In the genomic region with DNA sequence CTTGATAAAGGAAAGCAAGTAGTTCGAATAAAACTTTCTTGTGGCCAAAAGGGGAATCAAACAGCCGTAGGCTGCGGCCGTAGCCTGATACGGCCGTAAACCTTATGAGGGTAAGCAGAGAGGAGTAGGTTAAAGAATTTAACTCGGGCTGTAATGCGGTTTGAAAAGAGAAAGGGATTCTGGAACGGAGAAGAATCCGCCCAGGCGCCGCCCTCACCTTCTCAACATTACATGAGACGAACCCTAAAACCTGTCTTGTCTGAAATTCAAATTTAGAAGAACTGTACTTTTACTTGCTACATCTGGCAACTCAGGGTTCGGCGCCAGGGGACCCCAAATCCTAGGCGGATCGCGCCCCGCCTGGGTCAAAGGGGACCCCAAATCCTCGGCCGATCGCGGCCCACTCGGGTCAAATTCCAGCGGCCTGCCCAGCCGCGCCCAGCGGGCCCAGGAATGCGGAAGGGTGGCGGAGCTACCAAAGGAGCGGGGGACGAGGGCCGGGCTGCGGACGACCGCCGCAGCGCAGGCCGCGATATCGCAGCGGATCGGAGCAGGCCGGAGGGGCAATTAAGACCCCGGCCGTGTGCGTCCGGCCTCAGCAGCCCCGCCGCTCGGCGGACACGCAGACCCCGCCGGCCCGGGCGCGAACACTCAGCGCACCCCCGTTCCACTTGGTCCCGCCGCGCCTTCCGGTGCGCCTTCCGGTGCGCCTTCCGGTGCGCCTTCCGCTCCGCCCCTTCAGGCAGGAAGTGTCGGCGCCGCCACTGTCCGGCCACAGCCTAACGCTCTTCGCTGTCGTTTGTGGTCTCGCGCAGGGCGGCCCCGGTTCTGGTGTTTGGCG, we compare ENCODE assay signal across 1 cellular context.
A peak's percentile ranks its signal among the peaks of the same experiment; 100 is the strongest.
TF ChIP-seq lines count a peak whose summit lies in the region.

A gene (plus strand): TSS at position 741 of the 841 bp plus-strand sequence. CDS start 10,766 bp downstream, outside the sequence.

TF ChIP-seq in HepG2, 621 proteins besides CTCF, POLR2A, EP300 and RAD21 (continued from another document and continues in another):
- TF ChIP-seq ZNF225 (CRISPR knock-in tag; IDR thresholded peaks at IDR 0.05) (peak; percentile 72; the same call in 1 of the 2 replicates), KLF11 (CRISPR knock-in tag; IDR thresholded peaks at IDR 0.05) (no peak), NFE2L2 (IDR thresholded peaks at IDR 0.05; ENCODE audit: low read length) (no peak), ETV6 (CRISPR knock-in tag; conservative IDR thresholded peaks at IDR 0.05) (peak; percentile 93), ZNF891 (CRISPR knock-in tag; IDR thresholded peaks at IDR 0.05) (peak; percentile 77; the same call in 1 of the 2 replicates), ZNF333 (CRISPR knock-in tag; IDR thresholded peaks at IDR 0.05; ENCODE audit: borderline replicate concordance) (no peak), MZF1 (CRISPR knock-in tag; IDR thresholded peaks at IDR 0.05; ENCODE audit: borderline replicate concordance) (no peak), ZNF484 (CRISPR knock-in tag; IDR thresholded peaks at IDR 0.05; ENCODE audit: borderline replicate concordance, low read depth) (no peak), GATAD2A (CRISPR knock-in tag; IDR thresholded peaks at IDR 0.05) (peak; percentile 55), SMAD9 (CRISPR knock-in tag; IDR thresholded peaks at IDR 0.05) (no peak), NRL (CRISPR knock-in tag; IDR thresholded peaks at IDR 0.05; ENCODE audit: borderline replicate concordance) (peak; percentile 73), SETDB1 (CRISPR knock-in tag; IDR thresholded peaks at IDR 0.05; ENCODE audit: borderline replicate concordance) (no peak), AGO1 (IDR thresholded peaks at IDR 0.05; ENCODE audit: low read depth, low read length, poor library complexity, severe bottlenecking) (no peak), FOXM1 (CRISPR knock-in tag; IDR thresholded peaks at IDR 0.05) (no peak), MXI1 (IDR thresholded peaks at IDR 0.05; ENCODE audit: borderline replicate concordance, low read depth, low read length) (0 out of 3 replicates have a peak, but pooled peaks have one; percentile 9), STAG1 (CRISPR knock-in tag; IDR thresholded peaks at IDR 0.05) (no peak; the same call in 1 of the 2 replicates), ZNF562 (CRISPR knock-in tag; IDR thresholded peaks at IDR 0.05; ENCODE audit: borderline replicate concordance) (no peak), ZFP82 (CRISPR knock-in tag; IDR thresholded peaks at IDR 0.05; ENCODE audit: borderline replicate concordance) (peak; percentile 97), KMT2A (CRISPR knock-in tag; IDR thresholded peaks at IDR 0.05) (peak; percentile 89), JUND (CRISPR knock-in tag; IDR thresholded peaks at IDR 0.05) (no peak), ADNP (CRISPR knock-in tag; IDR thresholded peaks at IDR 0.05) (no peak), MED8 (CRISPR knock-in tag; IDR thresholded peaks at IDR 0.05; ENCODE audit: insufficient replicate concordance) (no peak), ZNF34 (CRISPR knock-in tag; IDR thresholded peaks at IDR 0.05; ENCODE audit: borderline replicate concordance) (no peak), NR2F2 (IDR thresholded peaks at IDR 0.05; ENCODE audit: borderline replicate concordance, low read depth) (peak; percentile 52; the same call in 1 of the 2 replicates), TBX2 (CRISPR knock-in tag; IDR thresholded peaks at IDR 0.05; ENCODE audit: borderline replicate concordance) (peak; percentile 93), TEAD3 (CRISPR knock-in tag; optimal IDR thresholded peaks at IDR 0.05; ENCODE audit: borderline replicate concordance) (peak; percentile 100), ELF4 (CRISPR knock-in tag; IDR thresholded peaks at IDR 0.05; ENCODE audit: borderline replicate concordance) (peak; percentile 100), NFE2 (CRISPR knock-in tag; IDR thresholded peaks at IDR 0.05) (no peak), PPARG (CRISPR knock-in tag; conservative IDR thresholded peaks at IDR 0.05) (peak; percentile 72; the same call in 1 of the 2 replicates), ZNF766 (CRISPR knock-in tag; IDR thresholded peaks at IDR 0.05; ENCODE audit: borderline replicate concordance) (0 out of 2 replicates have a peak, but pooled peaks have one; percentile 49), ZNF547 (CRISPR knock-in tag; IDR thresholded peaks at IDR 0.05) (no peak), NCOR1 (IDR thresholded peaks at IDR 0.05; ENCODE audit: borderline replicate concordance, low read length) (peak; percentile 55), SUZ12 (IDR thresholded peaks at IDR 0.05; ENCODE audit: low read depth, low read length) (no peak), ZNF224 (CRISPR knock-in tag; IDR thresholded peaks at IDR 0.05) (peak; percentile 64; the same call in 1 of the 2 replicates), MAFK (conservative IDR thresholded peaks at IDR 0.05 in 1 of 2, IDR thresholded peaks at IDR 0.05 in 1 of 2; ENCODE audit: low read length in 2 of 2) (no peak), STAT5B (CRISPR knock-in tag; IDR thresholded peaks at IDR 0.05) (no peak)
- TF ChIP-seq, protein P1, sequence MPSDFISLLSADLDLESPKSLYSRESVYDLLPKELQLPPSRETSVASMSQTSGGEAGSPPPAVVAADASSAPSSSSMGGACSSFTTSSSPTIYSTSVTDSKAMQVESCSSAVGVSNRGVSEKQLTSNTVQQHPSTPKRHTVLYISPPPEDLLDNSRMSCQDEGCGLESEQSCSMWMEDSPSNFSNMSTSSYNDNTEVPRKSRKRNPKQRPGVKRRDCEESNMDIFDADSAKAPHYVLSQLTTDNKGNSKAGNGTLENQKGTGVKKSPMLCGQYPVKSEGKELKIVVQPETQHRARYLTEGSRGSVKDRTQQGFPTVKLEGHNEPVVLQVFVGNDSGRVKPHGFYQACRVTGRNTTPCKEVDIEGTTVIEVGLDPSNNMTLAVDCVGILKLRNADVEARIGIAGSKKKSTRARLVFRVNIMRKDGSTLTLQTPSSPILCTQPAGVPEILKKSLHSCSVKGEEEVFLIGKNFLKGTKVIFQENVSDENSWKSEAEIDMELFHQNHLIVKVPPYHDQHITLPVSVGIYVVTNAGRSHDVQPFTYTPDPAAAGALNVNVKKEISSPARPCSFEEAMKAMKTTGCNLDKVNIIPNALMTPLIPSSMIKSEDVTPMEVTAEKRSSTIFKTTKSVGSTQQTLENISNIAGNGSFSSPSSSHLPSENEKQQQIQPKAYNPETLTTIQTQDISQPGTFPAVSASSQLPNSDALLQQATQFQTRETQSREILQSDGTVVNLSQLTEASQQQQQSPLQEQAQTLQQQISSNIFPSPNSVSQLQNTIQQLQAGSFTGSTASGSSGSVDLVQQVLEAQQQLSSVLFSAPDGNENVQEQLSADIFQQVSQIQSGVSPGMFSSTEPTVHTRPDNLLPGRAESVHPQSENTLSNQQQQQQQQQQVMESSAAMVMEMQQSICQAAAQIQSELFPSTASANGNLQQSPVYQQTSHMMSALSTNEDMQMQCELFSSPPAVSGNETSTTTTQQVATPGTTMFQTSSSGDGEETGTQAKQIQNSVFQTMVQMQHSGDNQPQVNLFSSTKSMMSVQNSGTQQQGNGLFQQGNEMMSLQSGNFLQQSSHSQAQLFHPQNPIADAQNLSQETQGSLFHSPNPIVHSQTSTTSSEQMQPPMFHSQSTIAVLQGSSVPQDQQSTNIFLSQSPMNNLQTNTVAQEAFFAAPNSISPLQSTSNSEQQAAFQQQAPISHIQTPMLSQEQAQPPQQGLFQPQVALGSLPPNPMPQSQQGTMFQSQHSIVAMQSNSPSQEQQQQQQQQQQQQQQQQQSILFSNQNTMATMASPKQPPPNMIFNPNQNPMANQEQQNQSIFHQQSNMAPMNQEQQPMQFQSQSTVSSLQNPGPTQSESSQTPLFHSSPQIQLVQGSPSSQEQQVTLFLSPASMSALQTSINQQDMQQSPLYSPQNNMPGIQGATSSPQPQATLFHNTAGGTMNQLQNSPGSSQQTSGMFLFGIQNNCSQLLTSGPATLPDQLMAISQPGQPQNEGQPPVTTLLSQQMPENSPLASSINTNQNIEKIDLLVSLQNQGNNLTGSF (CRISPR knock-in tag; IDR thresholded peaks at IDR 0.05), result 0 out of 2 replicates have a peak, but pooled peaks have one; percentile 34
- TF ChIP-seq, protein P2, sequence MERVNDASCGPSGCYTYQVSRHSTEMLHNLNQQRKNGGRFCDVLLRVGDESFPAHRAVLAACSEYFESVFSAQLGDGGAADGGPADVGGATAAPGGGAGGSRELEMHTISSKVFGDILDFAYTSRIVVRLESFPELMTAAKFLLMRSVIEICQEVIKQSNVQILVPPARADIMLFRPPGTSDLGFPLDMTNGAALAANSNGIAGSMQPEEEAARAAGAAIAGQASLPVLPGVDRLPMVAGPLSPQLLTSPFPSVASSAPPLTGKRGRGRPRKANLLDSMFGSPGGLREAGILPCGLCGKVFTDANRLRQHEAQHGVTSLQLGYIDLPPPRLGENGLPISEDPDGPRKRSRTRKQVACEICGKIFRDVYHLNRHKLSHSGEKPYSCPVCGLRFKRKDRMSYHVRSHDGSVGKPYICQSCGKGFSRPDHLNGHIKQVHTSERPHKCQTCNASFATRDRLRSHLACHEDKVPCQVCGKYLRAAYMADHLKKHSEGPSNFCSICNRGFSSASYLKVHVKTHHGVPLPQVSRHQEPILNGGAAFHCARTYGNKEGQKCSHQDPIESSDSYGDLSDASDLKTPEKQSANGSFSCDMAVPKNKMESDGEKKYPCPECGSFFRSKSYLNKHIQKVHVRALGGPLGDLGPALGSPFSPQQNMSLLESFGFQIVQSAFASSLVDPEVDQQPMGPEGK (CRISPR knock-in tag; IDR thresholded peaks at IDR 0.05), result no peak
- TF ChIP-seq, protein P3, sequence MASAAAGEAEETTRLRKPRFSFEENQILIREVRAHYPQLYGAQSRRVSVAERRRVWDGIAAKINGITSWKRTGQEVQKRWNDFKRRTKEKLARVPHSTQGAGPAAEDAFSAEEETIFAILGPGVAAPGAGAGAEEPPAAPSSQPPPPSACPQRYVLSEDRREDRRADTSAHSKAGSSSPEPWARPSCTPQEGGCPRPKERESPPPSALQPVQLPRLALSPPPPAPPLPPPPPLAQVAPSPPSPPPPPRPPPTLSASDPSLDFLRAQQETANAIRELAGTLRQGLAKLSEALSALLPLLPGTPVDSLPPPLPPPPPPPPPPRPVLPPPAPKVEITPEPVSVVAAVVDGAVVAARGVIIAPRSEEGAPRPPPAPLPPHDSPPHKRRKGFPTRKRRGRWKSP (CRISPR knock-in tag; IDR thresholded peaks at IDR 0.05), result peak; percentile 79; the same call in 1 of the 2 replicates
- TF ChIP-seq, protein P4, sequence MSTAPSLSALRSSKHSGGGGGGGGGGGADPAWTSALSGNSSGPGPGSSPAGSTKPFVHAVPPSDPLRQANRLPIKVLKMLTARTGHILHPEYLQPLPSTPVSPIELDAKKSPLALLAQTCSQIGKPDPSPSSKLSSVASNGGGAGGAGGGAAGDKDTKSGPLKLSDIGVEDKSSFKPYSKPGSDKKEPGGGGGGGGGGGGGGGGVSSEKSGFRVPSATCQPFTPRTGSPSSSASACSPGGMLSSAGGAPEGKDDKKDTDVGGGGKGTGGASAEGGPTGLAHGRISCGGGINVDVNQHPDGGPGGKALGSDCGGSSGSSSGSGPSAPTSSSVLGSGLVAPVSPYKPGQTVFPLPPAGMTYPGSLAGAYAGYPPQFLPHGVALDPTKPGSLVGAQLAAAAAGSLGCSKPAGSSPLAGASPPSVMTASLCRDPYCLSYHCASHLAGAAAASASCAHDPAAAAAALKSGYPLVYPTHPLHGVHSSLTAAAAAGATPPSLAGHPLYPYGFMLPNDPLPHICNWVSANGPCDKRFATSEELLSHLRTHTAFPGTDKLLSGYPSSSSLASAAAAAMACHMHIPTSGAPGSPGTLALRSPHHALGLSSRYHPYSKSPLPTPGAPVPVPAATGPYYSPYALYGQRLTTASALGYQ (CRISPR knock-in tag; IDR thresholded peaks at IDR 0.05), result peak; percentile 63
- TF ChIP-seq, protein P5, sequence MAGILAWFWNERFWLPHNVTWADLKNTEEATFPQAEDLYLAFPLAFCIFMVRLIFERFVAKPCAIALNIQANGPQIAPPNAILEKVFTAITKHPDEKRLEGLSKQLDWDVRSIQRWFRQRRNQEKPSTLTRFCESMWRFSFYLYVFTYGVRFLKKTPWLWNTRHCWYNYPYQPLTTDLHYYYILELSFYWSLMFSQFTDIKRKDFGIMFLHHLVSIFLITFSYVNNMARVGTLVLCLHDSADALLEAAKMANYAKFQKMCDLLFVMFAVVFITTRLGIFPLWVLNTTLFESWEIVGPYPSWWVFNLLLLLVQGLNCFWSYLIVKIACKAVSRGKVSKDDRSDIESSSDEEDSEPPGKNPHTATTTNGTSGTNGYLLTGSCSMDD (CRISPR knock-in tag; IDR thresholded peaks at IDR 0.05), result no peak
- TF ChIP-seq, protein P6, sequence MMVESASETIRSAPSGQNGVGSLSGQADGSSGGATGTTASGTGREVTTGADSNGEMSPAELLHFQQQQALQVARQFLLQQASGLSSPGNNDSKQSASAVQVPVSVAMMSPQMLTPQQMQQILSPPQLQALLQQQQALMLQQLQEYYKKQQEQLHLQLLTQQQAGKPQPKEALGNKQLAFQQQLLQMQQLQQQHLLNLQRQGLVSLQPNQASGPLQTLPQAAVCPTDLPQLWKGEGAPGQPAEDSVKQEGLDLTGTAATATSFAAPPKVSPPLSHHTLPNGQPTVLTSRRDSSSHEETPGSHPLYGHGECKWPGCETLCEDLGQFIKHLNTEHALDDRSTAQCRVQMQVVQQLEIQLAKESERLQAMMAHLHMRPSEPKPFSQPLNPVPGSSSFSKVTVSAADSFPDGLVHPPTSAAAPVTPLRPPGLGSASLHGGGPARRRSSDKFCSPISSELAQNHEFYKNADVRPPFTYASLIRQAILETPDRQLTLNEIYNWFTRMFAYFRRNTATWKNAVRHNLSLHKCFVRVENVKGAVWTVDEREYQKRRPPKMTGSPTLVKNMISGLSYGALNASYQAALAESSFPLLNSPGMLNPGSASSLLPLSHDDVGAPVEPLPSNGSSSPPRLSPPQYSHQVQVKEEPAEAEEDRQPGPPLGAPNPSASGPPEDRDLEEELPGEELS (CRISPR knock-in tag; IDR thresholded peaks at IDR 0.05), result peak; percentile 59
